Comparison of ENCODE assay signal across 8 cellular contexts in genomic region chr1:180912801-180913616, GRCh38. TPM values are rescaled to one million over a fixed set of nuclear protein-coding genes. Genes with fewer than 3 reads are reported as not detected.
DNase-seq lines count a peak whose midpoint lies in the region; ATAC-seq and TF ChIP-seq lines count a peak whose summit lies in the region.

TSS of gene KIAA1614 (plus strand) at chr1:180912897. CDS start at chr1:180913244, 347 bp downstream.

- H3K9me3 ChIP-seq in HUES64 (ENCODE audit: insufficient read depth, low read depth, low read length) (no peaks in the 10 kb centered on the region), colonic mucosa (no peaks in the 10 kb centered on the region)

- peak; percentile 67 for DNase-seq in ELR (ENCODE audit: low read depth)
- no peak for DNase-seq in colonic mucosa
- no peak for DNase-seq in left lobe of liver (ENCODE audit: low spot score)
- peak; percentile 40 for DNase-seq in stromal cell of bone marrow (ENCODE audit: low read depth)
- no peak for DNase-seq in NCI-H526 (lab: John Stamatoyannopoulos, UW)
- DNase-seq in HEK293T (ENCODE audit: extremely low spot score) = no peak
- DNase-seq in NCI-H82 (lab: John Stamatoyannopoulos, UW) = no peak

- TF ChIP-seq CTCF in colonic mucosa (IDR thresholded peaks at IDR 0.05) = no peak

- CTCF ChIA-PET in HEK293T (lab: Yijun Ruan, JAX) = no interaction called here

- H3K4me1 ChIP-seq in HUES64 (ENCODE audit: insufficient read depth, low read length) (no peaks in the 10 kb centered on the region; the same call in 1 of the 2 replicates), colonic mucosa (no peaks in the 10 kb centered on the region)

- ATAC-seq in left lobe of liver = peak; percentile 63

- H3K4me3 ChIP-seq in HUES64 (ENCODE audit: low read length) (peak within 1 kb of the TSS; percentile 62), colonic mucosa (peak within 1 kb of the TSS; percentile 59)

- POLR2A ChIA-PET in HEK293T (lab: Yijun Ruan, JAX) = no interaction called here

- H3K27me3 ChIP-seq in HUES64 (ENCODE audit: insufficient read depth, low read length) = peaks cover 38% of the 10 kb centered on the region
- peaks cover 12% of the 10 kb centered on the region for H3K27me3 ChIP-seq in colonic mucosa

- no peaks in the 10 kb centered on the region for H3K36me3 ChIP-seq in HUES64 (ENCODE audit: insufficient read depth, low read length)
- no peaks in the 10 kb centered on the region for H3K36me3 ChIP-seq in colonic mucosa

- intact Hi-C loops in colonic mucosa (cut with DNase I) = no loop called here

- whole genome bisulfite sequencing in HUES64 = 2% methylated on average over 77 of the region's 77 CpGs

- no peak within 1 kb of the TSS for H3K27ac ChIP-seq in HUES64 (ENCODE audit: low read depth, low read length)
- H3K27ac ChIP-seq in colonic mucosa = peak within 1 kb of the TSS; percentile 67

- H3K9ac ChIP-seq in HUES64 (ENCODE audit: low read depth, low read length) (peak within 1 kb of the TSS; percentile 71), colonic mucosa (ENCODE audit: low read depth in 2 of 2, low read length in 2 of 2) (peak within 1 kb of the TSS; percentile 66)

TF ChIP-seq in HEK293T, 16 proteins besides CTCF, POLR2A, EP300 and RAD21:
- no peak for TF ChIP-seq ZNF384 (IDR thresholded peaks at IDR 0.05)
- TF ChIP-seq SUZ12 (IDR thresholded peaks at IDR 0.05) = no peak
- no peak for TF ChIP-seq FOXK2 (IDR thresholded peaks at IDR 0.05)
- TF ChIP-seq ELF4 (IDR thresholded peaks at IDR 0.05) = no peak
- no peak for TF ChIP-seq FOXA1 (IDR thresholded peaks at IDR 0.05)
- TF ChIP-seq ARNT (IDR thresholded peaks at IDR 0.05) = no peak
- no peak for TF ChIP-seq L3MBTL2 (conservative IDR thresholded peaks at IDR 0.05)
- TF ChIP-seq LEF1 (IDR thresholded peaks at IDR 0.05; ENCODE audit: borderline replicate concordance) = no peak
- TF ChIP-seq TARDBP (IDR thresholded peaks at IDR 0.05) = no peak
- TF ChIP-seq PKNOX1 (IDR thresholded peaks at IDR 0.05) = no peak
- no peak for TF ChIP-seq HDGF (IDR thresholded peaks at IDR 0.05; ENCODE audit: borderline replicate concordance)
- TF ChIP-seq FOXM1 (IDR thresholded peaks at IDR 0.05; ENCODE audit: borderline replicate concordance) = no peak
- no peak for TF ChIP-seq NFRKB (IDR thresholded peaks at IDR 0.05)
- no peak for TF ChIP-seq SP1 (IDR thresholded peaks at IDR 0.05)
- TF ChIP-seq CTBP1 (IDR thresholded peaks at IDR 0.05; ENCODE audit: borderline replicate concordance) = no peak
- no peak for TF ChIP-seq BHLHE40 (IDR thresholded peaks at IDR 0.05; ENCODE audit: borderline replicate concordance)

RNA-seq across cellular contexts. Expression of gene KIAA1614, which starts in this region (rescaled TPM):
- polyA plus RNA-seq in HUES64 (2013, experiment 1 of 2) = 0.45 TPM
- polyA plus RNA-seq in HUES64 (2013, experiment 2 of 2) = 1.6 TPM
- total RNA-seq in colonic mucosa = 1 to 10 TPM in 1 of 2 donors, under 1 TPM in 1; 0.74 to 2.1 TPM
- total RNA-seq in left lobe of liver = 0.13 TPM

Comparison
In these comparisons a context has a peak if more than half of its experiments do, and no peak if none do; other contexts are left out.
1. Peak in ATAC-seq in left lobe of liver; RNA of the gene not detected or under 1 TPM.
2. DNase-seq: peak in ELR (single experiment) and stromal cell of bone marrow (single experiment); none in colonic mucosa (single experiment), left lobe of liver (single experiment), NCI-H526 (0 of 2), HEK293T (single experiment) and NCI-H82 (single experiment).